ENCODE assay signal across 7 cellular contexts in genomic region chr6:71119560-71119959, GRCh38.
"Had no signal": no experiment of that assay in that cellular context is flagged by ENCODE, and none has a peak within 500 bp of the region (broad histone marks: within the 10 kb centered on the region; RNA-seq: fewer than 3 reads in every experiment).

No MANE protein-coding gene starts in this region.

- H3K9me3 ChIP-seq: HAP-1 had no signal

- H3K4me1 ChIP-seq: HAP-1 had no signal

- H3K27ac ChIP-seq: GM23248 had no signal

- DNase-seq: GM23248, GOT3, H7, H9, HFFc6 had no signal

- H3K4me3 ChIP-seq: GM23248, GM23338, HAP-1 had no signal

- H3K36me3 ChIP-seq: HAP-1 had no signal
